ENCODE assay signal across 1 cellular context in genomic region chr1:26695417-26696190, GRCh38.
TF ChIP-seq lines count a peak whose summit lies in the region.

TSS of gene ARID1A (plus strand) at chr1:26696015. CDS start at chr1:26696404, 389 bp downstream.

TF ChIP-seq in K562, 482 proteins besides CTCF, POLR2A, EP300 and RAD21 (continued from another document and continues in another):
- peak; percentile 43; the same call in 1 of the 2 replicates for TF ChIP-seq ARID3A (IDR thresholded peaks at IDR 0.05; ENCODE audit: borderline replicate concordance, low read depth, low read length)
- peak; percentile 68 for TF ChIP-seq HNRNPLL (IDR thresholded peaks at IDR 0.05; ENCODE audit: low read depth, low read length, poor library complexity, severe bottlenecking)
- 0 out of 2 replicates have a peak, but pooled peaks have one; percentile 46 for TF ChIP-seq LARP7 (IDR thresholded peaks at IDR 0.05)
- 0 out of 2 replicates have a peak, but pooled peaks have one; percentile 3 for TF ChIP-seq PHTF2 (CRISPR knock-in tag; IDR thresholded peaks at IDR 0.05)
- peak; percentile 79; the same call in 1 of the 2 replicates for TF ChIP-seq TRIM28 (IDR thresholded peaks at IDR 0.05)
- TF ChIP-seq RAD51 (IDR thresholded peaks at IDR 0.05; ENCODE audit: borderline replicate concordance, low read depth): peak; percentile 35; the same call in 1 of the 2 replicates
- no peak for TF ChIP-seq ZNF398 (CRISPR knock-in tag; IDR thresholded peaks at IDR 0.05)
- no peak for TF ChIP-seq HDGF (IDR thresholded peaks at IDR 0.05)
- no peak for TF ChIP-seq SFPQ (IDR thresholded peaks at IDR 0.05; ENCODE audit: low read depth, low read length)
- peak; percentile 84 to 98 (median 95) for TF ChIP-seq YY1 (IDR thresholded peaks at IDR 0.05; ENCODE audit: borderline replicate concordance in 1 of 3, control insufficient read depth in 1 of 3, extremely low read depth in 1 of 3, insufficient read depth in 3 of 3, insufficient read length in 1 of 3, insufficient replicate concordance in 2 of 3, low read depth in 1 of 3, low read length in 2 of 3)
- TF ChIP-seq MAFG (tag; conservative IDR thresholded peaks at IDR 0.05): no peak
- no peak; the same call in 1 of the 2 replicates for TF ChIP-seq STAT6 (CRISPR knock-in tag; IDR thresholded peaks at IDR 0.05)
- TF ChIP-seq KDM4B (IDR thresholded peaks at IDR 0.05; ENCODE audit: borderline replicate concordance in 2 of 2, low read depth in 1 of 2): peak in 1 of 2 experiments; percentile 94; a peak in 2 of 4 replicates
- peak in 1 of 2 experiments; percentile 59; a peak in 1 of 4 replicates for TF ChIP-seq ARNT (IDR thresholded peaks at IDR 0.05)
- peak; percentile 66; the same call in 1 of the 2 replicates for TF ChIP-seq ZNF12 (CRISPR knock-in tag; IDR thresholded peaks at IDR 0.05)
- no peak for TF ChIP-seq SRSF9 (IDR thresholded peaks at IDR 0.05; ENCODE audit: borderline replicate concordance, low read depth, low read length)
- TF ChIP-seq XRCC3 (IDR thresholded peaks at IDR 0.05): no peak
- TF ChIP-seq PCBP1 (IDR thresholded peaks at IDR 0.05; ENCODE audit: low read depth, low read length, poor library complexity, severe bottlenecking): peak; percentile 90
- TF ChIP-seq ZFP1 (CRISPR knock-in tag; IDR thresholded peaks at IDR 0.05): no peak
- no peak; the same call in 1 of the 2 replicates for TF ChIP-seq BMI1 (IDR thresholded peaks at IDR 0.05; ENCODE audit: low read length)
- TF ChIP-seq ZFP36 (IDR thresholded peaks at IDR 0.05; ENCODE audit: low read depth, low read length, partially characterized antibody): peak; percentile 37
- peak; percentile 96 for TF ChIP-seq CBX1 (IDR thresholded peaks at IDR 0.05; ENCODE audit: low read depth)
- TF ChIP-seq ZNF277 (CRISPR knock-in tag; IDR thresholded peaks at IDR 0.05; ENCODE audit: borderline replicate concordance): no peak
- peak; percentile 92; the same call in 1 of the 2 replicates for TF ChIP-seq ZNF76 (CRISPR knock-in tag; IDR thresholded peaks at IDR 0.05; ENCODE audit: borderline replicate concordance)
- peak; percentile 93; the same call in 1 of the 2 replicates for TF ChIP-seq THRAP3 (IDR thresholded peaks at IDR 0.05; ENCODE audit: borderline replicate concordance)
- TF ChIP-seq ZNF24 (IDR thresholded peaks at IDR 0.05): peak; percentile 82
- peak; percentile 54 for TF ChIP-seq MXD1 (CRISPR knock-in tag; IDR thresholded peaks at IDR 0.05; ENCODE audit: borderline replicate concordance, poor library complexity, severe bottlenecking)
- TF ChIP-seq RERE (CRISPR knock-in tag; IDR thresholded peaks at IDR 0.05; ENCODE audit: borderline replicate concordance): no peak
- peak in 1 of 2 experiments; percentile 81; a peak in 1 of 4 replicates for TF ChIP-seq BCLAF1 (IDR thresholded peaks at IDR 0.05; ENCODE audit: borderline replicate concordance in 1 of 2, control insufficient read depth in 1 of 2, low read depth in 2 of 2, low read length in 1 of 2)
- peak in 1 of 2 experiments; percentile 76; a peak in 2 of 4 replicates for TF ChIP-seq TRIM24 (IDR thresholded peaks at IDR 0.05)
- peak; percentile 38; the same call in 1 of the 2 replicates for TF ChIP-seq ZC3H11A (IDR thresholded peaks at IDR 0.05; ENCODE audit: low read depth, low read length)
- no peak; the same call in 1 of the 2 replicates for TF ChIP-seq ATF1 (CRISPR knock-in tag; IDR thresholded peaks at IDR 0.05)
- peak; percentile 88 for TF ChIP-seq ATF1 (tag; IDR thresholded peaks at IDR 0.05)
- no peak for TF ChIP-seq DLX4 (CRISPR knock-in tag; IDR thresholded peaks at IDR 0.05)
- TF ChIP-seq TBL1XR1 (IDR thresholded peaks at IDR 0.05; ENCODE audit: low read length in 2 of 2): peak; percentile 87 to 91; a peak in 3 of 4 replicates
- peak; percentile 99 for TF ChIP-seq HNRNPK (IDR thresholded peaks at IDR 0.05; ENCODE audit: low read depth, low read length, poor library complexity, severe bottlenecking)
- TF ChIP-seq MTF1 (CRISPR knock-in tag; IDR thresholded peaks at IDR 0.05; ENCODE audit: borderline replicate concordance): peak; percentile 74; the same call in 1 of the 2 replicates
